29 cellular contexts compared by ENCODE assay signal in genomic region chr1:182568647-182569284, GRCh38. TPM values are rescaled to one million over a fixed set of nuclear protein-coding genes. Genes with fewer than 3 reads are reported as not detected.
DNase-seq lines count a peak whose midpoint lies in the region; ATAC-seq, FAIRE-seq and TF ChIP-seq lines count a peak whose summit lies in the region.
"Had no signal": no experiment of that assay in that cellular context is flagged by ENCODE, and none has a peak within 500 bp of the region (broad histone marks: within the 10 kb centered on the region; RNA-seq: fewer than 3 reads in every experiment).

No MANE protein-coding gene starts in this region.

- no peak overlapping the region for H3K4me3 Mint-ChIP-seq in stimulated activated naive CD8-positive, alpha-beta T cell treated with anti-CD3 and anti-CD28 coated beads, Interleukin-15, amount 100 ng/mL, for 72 hours
- H3K4me3 Mint-ChIP-seq: activated CD4-positive, alpha-beta T cell treated with anti-CD3 and anti-CD28 coated beads for 36 hours; CD8-positive, alpha-beta memory T cell; natural killer cell; T-helper 2 cell treated with Interferon-gamma antibody and Interleukin-4, amounts not matched to agents 5 μg/mL and 100 μg/mL, for 36 hours had no signal

- H3K27ac Mint-ChIP-seq in stimulated activated naive CD8-positive, alpha-beta T cell treated with anti-CD3 and anti-CD28 coated beads, Interleukin-15, amount 100 ng/mL, for 72 hours: no peak overlapping the region
- H3K27ac Mint-ChIP-seq: activated CD4-positive, alpha-beta T cell treated with anti-CD3 and anti-CD28 coated beads for 36 hours; activated naive CD4-positive, alpha-beta T cell treated with anti-CD3 and anti-CD28 coated beads, Interleukin-2, amount 50 U/mL, for 72 hours; CD8-positive, alpha-beta memory T cell; natural killer cell; progenitor cell of endocrine pancreas; T-helper 2 cell treated with Interferon-gamma antibody and Interleukin-4, amounts not matched to agents 5 μg/mL and 100 μg/mL, for 36 hours had no signal

- WGBS in heart right ventricle, 2 donors: 76 to 94% methylated on average over 3 of the region's 3 CpGs

- H3K27me3 Mint-ChIP-seq in stimulated activated naive CD8-positive, alpha-beta T cell treated with anti-CD3 and anti-CD28 coated beads, Interleukin-15, amount 100 ng/mL, for 72 hours: no peaks in the 10 kb centered on the region
- H3K27me3 Mint-ChIP-seq: CD8-positive, alpha-beta memory T cell; progenitor cell of endocrine pancreas had no signal

- H3K4me1 Mint-ChIP-seq in stimulated activated naive CD8-positive, alpha-beta T cell treated with anti-CD3 and anti-CD28 coated beads, Interleukin-15, amount 100 ng/mL, for 72 hours: no peaks in the 10 kb centered on the region
- H3K4me1 Mint-ChIP-seq: CD8-positive, alpha-beta memory T cell; natural killer cell had no signal

- H3K36me3 ChIP-seq in heart right ventricle: peaks cover 0 to 13% (median 0%) of the 10 kb centered on the region in 9 donors
- H3K36me3 ChIP-seq: brain microvascular endothelial cell, right lobe of liver had no signal

- FAIRE-seq in colon (lab: Jason Lieb, UNC): peak; percentile 81
- FAIRE-seq: K562 had no signal

- DNase-seq in GM10248 (ENCODE audit: extremely low spot score) (peak; percentile 27), midbrain (lab: John Stamatoyannopoulos, UW) (no peak), heart right ventricle (no peak)
- no peak for DNase-seq in stimulated activated naive CD8-positive, alpha-beta T cell treated with anti-CD3 and anti-CD28 coated beads, Interleukin-15, amount 100 ng/mL, for 72 hours
- no peak for DNase-seq in activated CD8-positive, alpha-beta memory T cell treated with anti-CD3 and anti-CD28 coated beads for 24 hours
- DNase-seq: activated CD4-positive, alpha-beta T cell treated with anti-CD3 and anti-CD28 coated beads for 36 hours; amygdala; brain microvascular endothelial cell; CD8-positive, alpha-beta memory T cell; foreskin melanocyte; kidney; left ventricle myocardium superior; natural killer cell; NCI-H1105; NCI-H187; NCI-H82; nucleus accumbens; PC-9; right lobe of liver; stimulated activated CD8-positive, alpha-beta memory T cell treated with anti-CD3 and anti-CD28 coated beads, Interleukin-4, amount 100 ng/mL, for 48 hours; transverse colon had no signal

- H3K9me3 Mint-ChIP-seq in stimulated activated naive CD8-positive, alpha-beta T cell treated with anti-CD3 and anti-CD28 coated beads, Interleukin-15, amount 100 ng/mL, for 72 hours: no peaks in the 10 kb centered on the region
- H3K9me3 Mint-ChIP-seq: activated naive CD4-positive, alpha-beta T cell treated with anti-CD3 and anti-CD28 coated beads, Interleukin-2, amount 50 U/mL, for 72 hours; CD8-positive, alpha-beta memory T cell; natural killer cell; T-helper 2 cell treated with Interferon-gamma antibody and Interleukin-4, amounts not matched to agents 5 μg/mL and 100 μg/mL, for 36 hours had no signal

- intact Hi-C loops in heart right ventricle (cut with DNase I): no loop called here

- TF ChIP-seq CTCF in GM10248 (IDR thresholded peaks at IDR 0.05; ENCODE audit: control extremely low read depth, extremely low read depth, low read depth, missing control alignments): no peak
- no peak for TF ChIP-seq CTCF in heart right ventricle (IDR thresholded peaks at IDR 0.05)

- ATAC-seq in GM19328 (IDR thresholded peaks at IDR 0.05; ENCODE audit: unreplicated experiment) (peak; percentile 58), HG03432 (IDR thresholded peaks at IDR 0.05; ENCODE audit: unreplicated experiment) (peak; percentile 48), heart right ventricle (no peak)
- ATAC-seq in stimulated activated naive CD8-positive, alpha-beta T cell treated with anti-CD3 and anti-CD28 coated beads, Interleukin-15, amount 100 ng/mL, for 72 hours: no peak
- ATAC-seq: activated CD4-positive, alpha-beta T cell treated with anti-CD3 and anti-CD28 coated beads for 36 hours; activated naive CD4-positive, alpha-beta T cell treated with anti-CD3 and anti-CD28 coated beads, Interleukin-2, amount 50 U/mL, for 72 hours; left ventricle myocardium superior; natural killer cell; right lobe of liver; Right ventricle myocardium inferior had no signal

- POLR2A ChIA-PET in GM10248 (lab: Yijun Ruan, JAX): no interaction called here

- H3K9me3 ChIP-seq in heart right ventricle: peaks cover 0 to 10% (median 0%) of the 10 kb centered on the region in 11 donors
- H3K9me3 ChIP-seq: right lobe of liver, transverse colon had no signal

- CTCF ChIA-PET in GM10248 (lab: Yijun Ruan, JAX): interaction anchor here (0.8 to 1.6 kb wide), 4 partner anchors 26 to 215 kb away, joined by 3 to 5 read pairs (median 4); no protein-coding TSS in a partner anchor

- H3K4me1 ChIP-seq in heart right ventricle: no peaks in the 10 kb centered on the region
- H3K4me1 ChIP-seq: right lobe of liver, transverse colon had no signal

- H3K27me3 ChIP-seq in heart right ventricle: no peaks in the 10 kb centered on the region
- H3K27me3 ChIP-seq: brain microvascular endothelial cell, right lobe of liver, transverse colon had no signal

- H3K4me3 ChIP-seq in heart right ventricle: no peak overlapping the region
- H3K4me3 ChIP-seq: K562, PC-9, right lobe of liver, transverse colon had no signal

- H3K27ac ChIP-seq in heart right ventricle: no peak overlapping the region
- H3K27ac ChIP-seq: brain microvascular endothelial cell, PC-9, right lobe of liver, transverse colon had no signal

RNA-seq across cellular contexts. Expression of gene RNASEL, which starts 20.3 kb away (rescaled TPM):
- total RNA-seq in heart right ventricle: 1 to 10 TPM; 1.5 to 4.7 (median 3.5) TPM
- polyA plus RNA-seq in heart right ventricle: 1 to 10 TPM; 1.4 to 2.2 TPM

RNA-seq across cellular contexts. Expression of gene RGS16, which starts 35.4 kb away (rescaled TPM):
- 1 to 10 TPM in 9 of 10 donors, under 1 TPM in 1; 0.42 to 8.7 (median 2.1) TPM for total RNA-seq in heart right ventricle
- polyA plus RNA-seq in heart right ventricle: 1 to 10 TPM; 2.5 TPM
- total RNA-seq: PC-9 had no signal

Comparison
In these comparisons a context has a peak if more than half of its experiments do, and no peak if none do; other contexts are left out.
1. ATAC-seq: peak in GM19328 (single experiment) and HG03432 (single experiment); none in heart right ventricle (0 of 8) and stimulated activated naive CD8-positive, alpha-beta T cell treated with anti-CD3 and anti-CD28 coated beads, Interleukin-15, amount 100 ng/mL, for 72 hours (single experiment).